In the genomic region with DNA sequence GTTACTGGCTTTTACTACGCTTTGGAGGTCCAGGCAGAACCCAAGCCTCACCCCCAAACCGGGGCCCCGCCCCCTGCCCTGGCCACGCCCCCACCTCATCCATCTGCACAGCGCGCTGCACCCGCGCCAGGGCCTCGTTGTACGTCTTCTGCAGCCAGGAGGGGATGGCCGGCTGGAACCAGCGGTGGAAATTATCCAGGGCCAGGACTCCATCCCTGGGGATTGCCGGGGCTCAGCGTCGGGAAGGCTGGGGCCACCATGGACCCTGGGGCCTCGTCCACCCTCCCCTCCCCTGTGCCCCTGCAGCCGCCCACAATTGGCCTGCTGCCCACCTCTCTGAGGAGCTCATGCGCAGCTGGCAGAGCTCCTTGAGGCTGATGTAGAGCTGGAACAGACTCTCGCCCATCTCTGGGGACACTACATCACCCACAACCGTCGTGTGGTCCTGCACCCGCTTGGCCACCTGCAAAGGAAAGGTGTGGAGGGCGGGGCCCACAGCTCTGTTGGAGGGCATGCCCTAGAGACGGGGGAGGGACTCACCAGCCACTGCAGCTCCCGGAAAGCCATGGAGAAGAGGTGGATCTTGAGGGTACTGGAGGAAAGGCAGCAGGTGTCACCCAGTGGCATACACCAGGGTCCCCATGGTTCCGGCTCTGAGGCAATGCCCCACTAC, we compare ENCODE assay signal across 12 cellular contexts. TPM values are rescaled to one million over a fixed set of nuclear protein-coding genes. Genes with fewer than 3 reads are reported as not detected.
DNase-seq lines count a peak whose midpoint lies in the region.
"Had no signal": no experiment of that assay in that cellular context is flagged by ENCODE, and none has a peak within 500 bp of the region (broad histone marks: within the 10 kb centered on the region; RNA-seq: fewer than 3 reads in every experiment).

No MANE protein-coding gene starts in this region.

- peaks cover 10% of the 10 kb centered on the region for H3K4me1 ChIP-seq in mesenchymal stem cell (ENCODE audit: control insufficient read depth, insufficient read depth, low read depth, low read length)
- H3K4me1 ChIP-seq: HAP-1 had no signal

- H2BK120ac ChIP-seq in mesenchymal stem cell (ENCODE audit: low read depth, low read length) = no peak overlapping the region

- H2BK15ac ChIP-seq in mesenchymal stem cell (ENCODE audit: low read depth, poor library complexity, severe bottlenecking) = peak overlapping the region; percentile 2

- DNase-seq in DMS153 (lab: John Stamatoyannopoulos, UW) (peak; percentile 22), DMS153 treated with DMSO at 0.1 percent for 48 hours (lab: John Stamatoyannopoulos, UW; ENCODE audit: unreplicated experiment) (no peak), NCI-H1092 treated with DMSO at 0.1 percent for 48 hours (lab: John Stamatoyannopoulos, UW) (peak; percentile 48), mesenchymal stem cell (no peak), DMS114 treated with DMSO at 0.1 percent for 48 hours (lab: John Stamatoyannopoulos, UW; ENCODE audit: unreplicated experiment) (no peak), GDM1 (lab: John Stamatoyannopoulos, UW) (no peak)
- DNase-seq: 8988T; activated naive CD4-positive, alpha-beta T cell treated with Interleukin-2 at 50 U/mL for 16 hours; NCI-H2081 treated with DMSO at 0.1 percent for 48 hours had no signal

- H3K4me2 ChIP-seq in mesenchymal stem cell (ENCODE audit: low read length, poor library complexity, severe bottlenecking) = no peak overlapping the region

- peaks cover 0 to 21% of the 10 kb centered on the region in 2 experiments for H3K36me3 ChIP-seq in mesenchymal stem cell (ENCODE audit: control insufficient read depth in 1 of 2, insufficient read depth in 2 of 2, low read depth in 1 of 2, low read length in 2 of 2)
- H3K36me3 ChIP-seq: HAP-1 had no signal

- H3K4ac ChIP-seq in mesenchymal stem cell (ENCODE audit: low read depth in 1 of 2, low read length in 2 of 2) = no peak overlapping the region

- no peak overlapping the region for H3K14ac ChIP-seq in mesenchymal stem cell (ENCODE audit: low read length in 2 of 2)

- no peaks in the 10 kb centered on the region for H3K9me3 ChIP-seq in mesenchymal stem cell (ENCODE audit: control insufficient read depth, low read length)
- H3K9me3 ChIP-seq: HAP-1, suprapubic skin had no signal

- H3K27ac ChIP-seq in mesenchymal stem cell (ENCODE audit: low read length, poor library complexity, severe bottlenecking) = no peak overlapping the region
- H3K27ac ChIP-seq: suprapubic skin, VCaP had no signal

- H4K91ac ChIP-seq in mesenchymal stem cell (ENCODE audit: low read length) = no peak overlapping the region

- no peak overlapping the region for H3K4me3 ChIP-seq in mesenchymal stem cell (ENCODE audit: insufficient read depth in 1 of 2, low read depth in 1 of 2, low read length in 2 of 2)
- H3K4me3 ChIP-seq: HAP-1, suprapubic skin had no signal

- H3K18ac ChIP-seq in mesenchymal stem cell (ENCODE audit: low read depth in 1 of 2, low read length in 2 of 2) = no peak overlapping the region

- no peak overlapping the region for H3K23ac ChIP-seq in mesenchymal stem cell (ENCODE audit: low read length in 2 of 2)

- WGBS in mesenchymal stem cell = 74% methylated on average over 24 of the region's 26 CpGs

- no peak overlapping the region for H2BK12ac ChIP-seq in mesenchymal stem cell (ENCODE audit: low read length in 2 of 2)

- H3K27me3 ChIP-seq in mesenchymal stem cell (ENCODE audit: control insufficient read depth in 1 of 2, insufficient read depth in 1 of 2, low read length in 2 of 2) = no peaks in the 10 kb centered on the region
- H3K27me3 ChIP-seq: suprapubic skin had no signal

- H2AFZ ChIP-seq in mesenchymal stem cell (ENCODE audit: low read depth, low read length) = no peak overlapping the region

- no peak overlapping the region for H2BK5ac ChIP-seq in mesenchymal stem cell (ENCODE audit: low read depth, low read length, poor library complexity, severe bottlenecking)

- H4K8ac ChIP-seq in mesenchymal stem cell (ENCODE audit: low read length) = no peak overlapping the region

- no peak overlapping the region for H3K9ac ChIP-seq in mesenchymal stem cell (ENCODE audit: low read length)

- no peak overlapping the region for H2AK5ac ChIP-seq in mesenchymal stem cell (ENCODE audit: low read length, severe bottlenecking)

- H3K79me1 ChIP-seq in mesenchymal stem cell (replicated peaks; ENCODE audit: low read length, poor library complexity, severe bottlenecking) = no peaks in the 10 kb centered on the region

RNA-seq across cellular contexts. Expression of a gene that starts 8.8 kb away (rescaled TPM):
- polyA plus RNA-seq in mesenchymal stem cell (2013, experiment 1 of 2) = 1.1 TPM
- 0.49 TPM for polyA plus RNA-seq in mesenchymal stem cell (2013, experiment 2 of 2)

RNA-seq across cellular contexts. Expression of a gene that starts 19.7 kb away (rescaled TPM):
- polyA plus RNA-seq in mesenchymal stem cell (2013, experiment 1 of 2) = 173 TPM
- polyA plus RNA-seq in mesenchymal stem cell (2013, experiment 2 of 2) = 171 TPM

RNA-seq across cellular contexts. Expression of a gene that starts 42.9 kb away (rescaled TPM):
- 42.8 TPM for polyA plus RNA-seq in mesenchymal stem cell (2013, experiment 1 of 2)
- polyA plus RNA-seq in mesenchymal stem cell (2013, experiment 2 of 2) = 46.1 TPM

RNA-seq across cellular contexts. Expression of a gene that starts 50.8 kb away (rescaled TPM):
- 16.2 TPM for polyA plus RNA-seq in mesenchymal stem cell (2013, experiment 1 of 2)
- 14.8 TPM for polyA plus RNA-seq in mesenchymal stem cell (2013, experiment 2 of 2)

Comparison
In these comparisons a context has a peak if more than half of its experiments do, and no peak if none do; other contexts are left out.
1. DNase-seq: peak in DMS153 (single experiment) and NCI-H1092 treated with DMSO at 0.1 percent for 48 hours (single experiment); none in DMS153 treated with DMSO at 0.1 percent for 48 hours (single experiment), mesenchymal stem cell (single experiment), DMS114 treated with DMSO at 0.1 percent for 48 hours (single experiment) and GDM1 (single experiment).